8 cellular contexts compared by ENCODE assay signal in genomic region chr10:30529373-30529998, GRCh38.
DNase-seq lines count a peak whose midpoint lies in the region; ATAC-seq and TF ChIP-seq lines count a peak whose summit lies in the region.

No MANE protein-coding gene starts in this region.

- H3K9me3 ChIP-seq in Peyer's patch = no peaks in the 10 kb centered on the region

- no peaks in the 10 kb centered on the region for H3K27me3 ChIP-seq in Peyer's patch

- TF ChIP-seq POLR2A in GM15510 (IDR thresholded peaks at IDR 0.05; ENCODE audit: borderline replicate concordance, extremely low read depth, insufficient read length) (peak; percentile 52), Peyer's patch (IDR thresholded peaks at IDR 0.05) (no peak)

- peak overlapping the region; percentile 14 to 41 (median 24) for H3K4me3 ChIP-seq in Peyer's patch

- H3K4me1 ChIP-seq in Peyer's patch = peaks cover 0 to 11% (median 0%) of the 10 kb centered on the region in 4 donors

- H3K36me3 ChIP-seq in Peyer's patch = no peaks in the 10 kb centered on the region

- peak overlapping the region; percentile 65 to 88 (median 82) for H3K27ac ChIP-seq in Peyer's patch

- TF ChIP-seq CTCF in Peyer's patch (IDR thresholded peaks at IDR 0.05) = no peak

- peak; percentile 82 for ATAC-seq in HG02798 (IDR thresholded peaks at IDR 0.05; ENCODE audit: poor library complexity, unreplicated experiment)

- DNase-seq in Peyer's patch = peak; percentile 60 to 93 (median 86)
- DNase-seq in activated effector memory CD4-positive, alpha-beta T cell treated with Interleukin-2 at 50 U/mL for 16 hours = peak; percentile 71
- DNase-seq in medulla oblongata (ENCODE audit: extremely low spot score) = peak; percentile 76
- DNase-seq in stimulated activated CD8-positive, alpha-beta memory T cell treated with anti-CD3 and anti-CD28 coated beads, Interleukin-7, amount 100 ng/mL, for 48 hours (ENCODE audit: extremely low read depth in 1 of 2, low read depth in 1 of 2) = peak; percentile 58 to 83
- no peak for DNase-seq in GOT3 (lab: John Stamatoyannopoulos, UW)
- no peak for DNase-seq in NCI-H1105 treated with DMSO at 0.1 percent for 48 hours (lab: John Stamatoyannopoulos, UW)

Comparison
In these comparisons a context has a peak if more than half of its experiments do, and no peak if none do; other contexts are left out.
1. DNase-seq: peak in Peyer's patch (3 of 3), activated effector memory CD4-positive, alpha-beta T cell treated with Interleukin-2 at 50 U/mL for 16 hours (single experiment), medulla oblongata (single experiment) and stimulated activated CD8-positive, alpha-beta memory T cell treated with anti-CD3 and anti-CD28 coated beads, Interleukin-7, amount 100 ng/mL, for 48 hours (2 of 2); none in GOT3 (single experiment) and NCI-H1105 treated with DMSO at 0.1 percent for 48 hours (single experiment).